ENCODE assay signal across 14 cellular contexts in the genomic region with DNA sequence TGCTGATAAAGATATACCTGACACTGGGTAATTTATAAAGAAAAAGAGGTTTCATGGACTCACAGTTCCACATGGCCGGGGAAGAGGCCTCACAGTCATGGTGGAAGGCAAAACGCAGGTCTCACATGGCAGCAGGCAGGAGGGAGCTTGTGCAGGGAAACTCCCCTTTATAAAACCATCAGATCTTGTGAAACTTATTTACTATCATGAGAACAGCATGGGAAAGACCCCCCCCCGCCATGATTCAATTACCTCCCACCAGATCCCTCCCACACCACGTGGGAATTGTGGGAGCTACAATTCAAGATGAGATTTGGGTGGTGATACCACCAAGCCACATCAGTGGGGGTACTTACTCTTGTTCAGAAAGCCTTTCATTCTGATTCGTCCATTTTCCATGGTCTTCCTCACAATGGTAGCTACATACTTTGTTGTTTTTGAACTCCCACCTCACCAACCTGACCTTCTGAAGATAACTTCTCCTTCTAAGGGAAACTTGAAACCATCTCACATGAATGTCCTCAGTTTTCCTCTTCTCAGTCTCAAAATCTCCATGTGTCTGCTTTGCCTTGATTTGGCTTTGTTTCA.
"Had no signal": no experiment of that assay in that cellular context is flagged by ENCODE, and none has a peak within 500 bp of the region (broad histone marks: within the 10 kb centered on the region; RNA-seq: fewer than 3 reads in every experiment).

No MANE protein-coding gene starts in this region.

- H3K27ac Mint-ChIP-seq: activated naive CD4-positive, alpha-beta T cell treated with anti-CD3 and anti-CD28 coated beads, Interleukin-2, amount 50 U/mL, for 24 hours; mesothelial cell of epicardium; progenitor cell of endocrine pancreas had no signal

- H3K4me1 ChIP-seq: right atrium auricular region had no signal

- H3K27ac ChIP-seq: brain microvascular endothelial cell, coronary artery, esophagus muscularis mucosa, right atrium auricular region, SK-N-MC had no signal

- H3K4me3 ChIP-seq: coronary artery, esophagus muscularis mucosa, lung, right atrium auricular region, SK-N-MC had no signal

- H3K27me3 ChIP-seq: brain microvascular endothelial cell, esophagus muscularis mucosa, right atrium auricular region had no signal

- H3K36me3 ChIP-seq: brain microvascular endothelial cell, esophagus muscularis mucosa, right atrium auricular region had no signal

- H3K27me3 Mint-ChIP-seq: activated naive CD4-positive, alpha-beta T cell treated with anti-CD3 and anti-CD28 coated beads, Interleukin-2, amount 50 U/mL, for 24 hours; central memory CD8-positive, alpha-beta T cell had no signal

- H3K4me3 Mint-ChIP-seq: activated naive CD4-positive, alpha-beta T cell treated with anti-CD3 and anti-CD28 coated beads, Interleukin-2, amount 50 U/mL, for 24 hours; central memory CD8-positive, alpha-beta T cell; mesothelial cell of epicardium had no signal

- DNase-seq: anterior cingulate cortex, brain microvascular endothelial cell, left colon, Right ventricle myocardium superior had no signal

- ATAC-seq: left colon had no signal

- H3K4me1 Mint-ChIP-seq: activated naive CD4-positive, alpha-beta T cell treated with anti-CD3 and anti-CD28 coated beads, Interleukin-2, amount 50 U/mL, for 24 hours; central memory CD8-positive, alpha-beta T cell had no signal

- FAIRE-seq: islet of Langerhans had no signal

- H3K36me3 Mint-ChIP-seq: activated naive CD4-positive, alpha-beta T cell treated with anti-CD3 and anti-CD28 coated beads, Interleukin-2, amount 50 U/mL, for 24 hours had no signal
